ENCODE assay signal across 8 cellular contexts in genomic region chr15:80404719-80405553, GRCh38. TPM values are rescaled to one million over a fixed set of nuclear protein-coding genes. Genes with fewer than 3 reads are reported as not detected.
DNase-seq lines count a peak whose midpoint lies in the region; ATAC-seq, FAIRE-seq and TF ChIP-seq lines count a peak whose summit lies in the region.

No MANE protein-coding gene starts in this region.

- H3K27me3 ChIP-seq in HAP-1 (ENCODE audit: low read depth) (no peaks in the 10 kb centered on the region), small intestine (ENCODE audit: control insufficient read depth in 2 of 2, insufficient read depth in 2 of 2, low read length in 2 of 2) (peaks cover 2 to 13% of the 10 kb centered on the region in 2 donors)

- H3K4me3 ChIP-seq in AG04449 (ENCODE audit: low read depth, low read length) (peak overlapping the region; percentile 60), HAP-1 (peak overlapping the region; percentile 49), iPS-11a (ENCODE audit: low read depth, low read length) (peak overlapping the region; percentile 55), skin epidermis (peak overlapping the region in 5 of 7 experiments; percentile 16 to 47 (median 23)), small intestine (ENCODE audit: low read depth in 1 of 2, low read length in 2 of 2) (peak overlapping the region in 1 of 2 donors; percentile 28)

- H3K9me3 ChIP-seq in HAP-1, result no peaks in the 10 kb centered on the region
- no peaks in the 10 kb centered on the region for H3K9me3 ChIP-seq in small intestine (ENCODE audit: control insufficient read depth, low read depth)

- H3K36me3 ChIP-seq in HAP-1 (replicated peaks) (no peaks in the 10 kb centered on the region; the same call in 1 of the 2 replicates), small intestine (ENCODE audit: control insufficient read depth in 2 of 2, insufficient read depth in 2 of 2, low read length in 2 of 2) (no peaks in the 10 kb centered on the region)

- CTCF ChIA-PET in AG04449 (lab: Yijun Ruan, JAX), result interaction anchor here (0.8 to 7.7 kb wide), 4 partner anchors 10 to 313 kb away, joined by 3 to 69 read pairs (median 4); no protein-coding TSS in a partner anchor

- H3K27ac ChIP-seq in angular gyrus (ENCODE audit: low read depth, low read length) (peak overlapping the region; percentile 89), skin epidermis (peak overlapping the region in 2 of 21 experiments; percentile 11 to 68), small intestine (ENCODE audit: low read depth in 1 of 2, low read length in 1 of 2) (no peak overlapping the region)

- DNase-seq in AG04449 (ENCODE audit: low read depth, low spot score) (no peak), HAP-1 (ENCODE audit: low spot score in 2 of 2) (peak; percentile 70 to 87), small intestine (no peak)

- WGBS in small intestine, 3 donors, result 4 to 6% (median 4%) methylated on average over 38 of the region's 38 CpGs

- no peak for FAIRE-seq in small intestine (lab: Jason Lieb, UNC)

- POLR2A ChIA-PET in AG04449 (lab: Yijun Ruan, JAX), result no interaction called here

- in situ Hi-C loops in HAP-1 (cut with MboI; ENCODE audit: low sequenced_read_pairs), result no loop called here

- no peak for TF ChIP-seq CTCF in AG04449 (IDR thresholded peaks at IDR 0.05; ENCODE audit: insufficient read depth, low read length, missing control alignments)

- peaks cover 39% of the 10 kb centered on the region for H3K4me1 ChIP-seq in HAP-1
- no peaks in the 10 kb centered on the region for H3K4me1 ChIP-seq in small intestine (ENCODE audit: control insufficient read depth in 2 of 2, insufficient read depth in 1 of 2, low read depth in 1 of 2, low read length in 1 of 2)

- ATAC-seq in GM18502 (IDR thresholded peaks at IDR 0.05; ENCODE audit: poor library complexity, unreplicated experiment), result no peak
- no peak for ATAC-seq in GM21423 (IDR thresholded peaks at IDR 0.05; ENCODE audit: unreplicated experiment)

RNA-seq across cellular contexts. Expression of gene ARNT2, which starts 0.8 kb away (rescaled TPM):
- polyA plus RNA-seq in small intestine, result 1 to 10 TPM in 2 of 3 donors, under 1 TPM in 1; 0.45 to 3.0 (median 1.9) TPM

Comparison
In these comparisons a context has a peak if more than half of its experiments do, and no peak if none do; other contexts are left out.
1. DNase-seq: peak in HAP-1 (2 of 2); none in AG04449 (single experiment) and small intestine (single experiment).